In the genomic region with DNA sequence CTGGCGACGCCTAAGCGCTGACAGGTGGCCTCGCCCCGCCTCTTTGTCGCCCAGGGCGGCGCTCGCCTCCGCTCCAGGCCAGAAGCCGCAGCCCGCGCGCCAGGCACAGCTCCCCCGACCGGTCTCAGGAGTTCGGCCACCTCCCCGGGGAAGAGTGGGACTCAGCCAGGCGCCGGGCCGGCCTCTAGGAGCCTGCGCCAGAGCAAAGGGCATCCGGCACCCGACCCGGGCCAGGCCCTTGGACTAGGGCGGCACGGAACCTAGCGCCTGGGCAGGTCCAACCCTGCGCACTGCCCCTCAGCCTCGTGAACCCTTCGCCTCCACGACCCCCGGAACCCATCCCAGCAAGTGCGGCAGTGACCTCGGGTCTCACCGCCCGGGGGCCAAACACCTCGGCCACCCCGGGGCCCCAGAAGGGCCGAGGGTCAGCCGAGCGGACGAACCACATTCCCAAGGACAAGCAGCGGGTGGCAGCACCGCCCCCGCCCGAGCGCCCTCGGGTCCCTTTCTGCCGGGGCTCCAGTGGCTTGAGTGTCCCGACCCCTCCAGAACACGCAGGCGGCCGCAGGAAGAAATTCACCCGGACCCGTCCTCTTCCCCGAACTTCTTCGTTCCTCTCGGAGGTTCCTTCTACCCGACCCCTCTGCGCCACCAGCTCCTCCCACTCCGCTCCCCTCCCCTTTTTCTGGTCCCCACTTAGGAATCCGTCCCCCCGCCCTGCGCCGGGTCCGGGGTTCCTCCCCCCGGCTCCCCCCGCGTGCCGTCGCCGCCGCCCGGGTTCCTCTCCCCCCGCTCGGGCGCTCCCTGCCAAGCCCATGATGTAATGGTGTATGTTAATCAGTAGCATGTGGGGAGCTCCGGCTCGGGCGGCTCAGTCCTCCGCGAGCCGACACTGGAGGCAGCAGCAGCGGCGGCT, we compare ENCODE assay signal across 1 cellular context.
A peak's percentile ranks its signal among the peaks of the same experiment; 100 is the strongest.
TF ChIP-seq lines count a peak whose summit lies in the region.

No MANE protein-coding gene starts in this region.

TF ChIP-seq in HEK293, 187 proteins besides CTCF, POLR2A, EP300 and RAD21 (continued from another document and continues in another):
- peak; percentile 78 for TF ChIP-seq ZBTB11 (tag by site-specific recombination; conservative IDR thresholded peaks at IDR 0.05; ENCODE audit: low read depth)
- no peak; the same call in 1 of the 2 replicates for TF ChIP-seq ZNF24 (tag by site-specific recombination; IDR thresholded peaks at IDR 0.05)
- no peak for TF ChIP-seq ZNF48 (tag by site-specific recombination; IDR thresholded peaks at IDR 0.05)
- no peak for TF ChIP-seq ZNF555 (tag by site-specific recombination; conservative IDR thresholded peaks at IDR 0.05)
- no peak for TF ChIP-seq ZNF214 (tag by site-specific recombination; IDR thresholded peaks at IDR 0.05; ENCODE audit: borderline replicate concordance)
- TF ChIP-seq ATF2 (tag by site-specific recombination; IDR thresholded peaks at IDR 0.05; ENCODE audit: low read depth) = peak; percentile 79
- TF ChIP-seq ZNF510 (tag by site-specific recombination; IDR thresholded peaks at IDR 0.05; ENCODE audit: insufficient replicate concordance) = no peak
- TF ChIP-seq ZBTB7A (tag by site-specific recombination; IDR thresholded peaks at IDR 0.05; ENCODE audit: low read depth) = 0 out of 2 replicates have a peak, but pooled peaks have one; percentile 40
- 0 out of 2 replicates have a peak, but pooled peaks have one; percentile 12 for TF ChIP-seq INSM2 (tag by site-specific recombination; IDR thresholded peaks at IDR 0.05)
- TF ChIP-seq ZNF488 (tag by site-specific recombination; IDR thresholded peaks at IDR 0.05) = no peak
- no peak for TF ChIP-seq ZNF792 (tag by site-specific recombination; IDR thresholded peaks at IDR 0.05)
- TF ChIP-seq, protein P1, sequence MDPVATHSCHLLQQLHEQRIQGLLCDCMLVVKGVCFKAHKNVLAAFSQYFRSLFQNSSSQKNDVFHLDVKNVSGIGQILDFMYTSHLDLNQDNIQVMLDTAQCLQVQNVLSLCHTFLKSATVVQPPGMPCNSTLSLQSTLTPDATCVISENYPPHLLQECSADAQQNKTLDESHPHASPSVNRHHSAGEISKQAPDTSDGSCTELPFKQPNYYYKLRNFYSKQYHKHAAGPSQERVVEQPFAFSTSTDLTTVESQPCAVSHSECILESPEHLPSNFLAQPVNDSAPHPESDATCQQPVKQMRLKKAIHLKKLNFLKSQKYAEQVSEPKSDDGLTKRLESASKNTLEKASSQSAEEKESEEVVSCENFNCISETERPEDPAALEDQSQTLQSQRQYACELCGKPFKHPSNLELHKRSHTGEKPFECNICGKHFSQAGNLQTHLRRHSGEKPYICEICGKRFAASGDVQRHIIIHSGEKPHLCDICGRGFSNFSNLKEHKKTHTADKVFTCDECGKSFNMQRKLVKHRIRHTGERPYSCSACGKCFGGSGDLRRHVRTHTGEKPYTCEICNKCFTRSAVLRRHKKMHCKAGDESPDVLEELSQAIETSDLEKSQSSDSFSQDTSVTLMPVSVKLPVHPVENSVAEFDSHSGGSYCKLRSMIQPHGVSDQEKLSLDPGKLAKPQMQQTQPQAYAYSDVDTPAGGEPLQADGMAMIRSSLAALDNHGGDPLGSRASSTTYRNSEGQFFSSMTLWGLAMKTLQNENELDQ (tag by site-specific recombination; IDR thresholded peaks at IDR 0.05; ENCODE audit: low read depth) = no peak
- no peak for TF ChIP-seq ZNF366 (tag by site-specific recombination; conservative IDR thresholded peaks at IDR 0.05)
- TF ChIP-seq ZNF514 (tag by site-specific recombination; IDR thresholded peaks at IDR 0.05) = no peak
- TF ChIP-seq SP7 (tag by site-specific recombination; IDR thresholded peaks at IDR 0.05) = peak; percentile 54
- 0 out of 2 replicates have a peak, but pooled peaks have one; percentile 39 for TF ChIP-seq ZXDB (tag by site-specific recombination; IDR thresholded peaks at IDR 0.05)
- TF ChIP-seq ZNF580 (tag by site-specific recombination; IDR thresholded peaks at IDR 0.05) = no peak
- TF ChIP-seq REST (tag by site-specific recombination; IDR thresholded peaks at IDR 0.05) = no peak
- TF ChIP-seq MZF1 (tag by site-specific recombination; IDR thresholded peaks at IDR 0.05; ENCODE audit: borderline replicate concordance) = peak; percentile 58; the same call in 1 of the 2 replicates
- peak; percentile 64 for TF ChIP-seq ZNF423 (tag by site-specific recombination; IDR thresholded peaks at IDR 0.05)
- TF ChIP-seq, protein P2, sequence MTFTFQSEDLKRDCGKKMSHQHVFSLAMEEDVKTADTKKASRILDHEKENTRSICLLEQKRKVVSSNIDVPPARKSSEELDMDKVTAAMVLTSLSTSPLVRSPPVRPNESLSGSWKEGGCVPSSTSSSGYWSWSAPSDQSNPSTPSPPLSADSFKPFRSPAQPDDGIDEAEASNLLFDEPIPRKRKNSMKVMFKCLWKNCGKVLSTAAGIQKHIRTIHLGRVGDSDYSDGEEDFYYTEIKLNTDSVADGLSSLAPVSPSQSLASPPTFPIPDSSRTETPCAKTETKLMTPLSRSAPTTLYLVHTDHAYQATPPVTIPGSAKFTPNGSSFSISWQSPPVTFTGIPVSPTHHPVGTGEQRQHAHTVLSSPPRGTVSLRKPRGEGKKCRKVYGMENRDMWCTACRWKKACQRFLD (tag by site-specific recombination; IDR thresholded peaks at IDR 0.05) = no peak
- TF ChIP-seq ZNF112 (tag by site-specific recombination; IDR thresholded peaks at IDR 0.05) = no peak
- no peak for TF ChIP-seq ZNF621 (tag by site-specific recombination; IDR thresholded peaks at IDR 0.05)
- no peak for TF ChIP-seq HOXC10 (CRISPR knock-in tag; IDR thresholded peaks at IDR 0.05)
- TF ChIP-seq ZNF416 (tag by site-specific recombination; IDR thresholded peaks at IDR 0.05) = no peak
- TF ChIP-seq ZNF521 (tag by site-specific recombination; IDR thresholded peaks at IDR 0.05) = no peak
- TF ChIP-seq GLIS2 (tag by site-specific recombination; IDR thresholded peaks at IDR 0.05) = peak; percentile 69
- TF ChIP-seq ZNF133 (tag by site-specific recombination; IDR thresholded peaks at IDR 0.05) = no peak
- no peak for TF ChIP-seq ZNF677 (tag by site-specific recombination; IDR thresholded peaks at IDR 0.05)
- peak; percentile 87 for TF ChIP-seq ZBTB20 (tag by site-specific recombination; IDR thresholded peaks at IDR 0.05)
- peak; percentile 50; the same call in 1 of the 2 replicates for TF ChIP-seq ZBTB6 (tag by site-specific recombination; IDR thresholded peaks at IDR 0.05)
- no peak for TF ChIP-seq ZNF558 (tag by site-specific recombination; IDR thresholded peaks at IDR 0.05)
- TF ChIP-seq ZNF791 (tag by site-specific recombination; IDR thresholded peaks at IDR 0.05) = no peak
- TF ChIP-seq ZNF302 (tag by site-specific recombination; IDR thresholded peaks at IDR 0.05; ENCODE audit: low read depth) = no peak
- no peak; the same call in 1 of the 2 replicates for TF ChIP-seq KLF17 (tag by site-specific recombination; IDR thresholded peaks at IDR 0.05)
- TF ChIP-seq ZNF548 (tag by site-specific recombination; IDR thresholded peaks at IDR 0.05) = no peak
- TF ChIP-seq ZNF654 (tag by site-specific recombination; IDR thresholded peaks at IDR 0.05; ENCODE audit: low read depth) = no peak
- no peak for TF ChIP-seq GLI4 (tag by site-specific recombination; IDR thresholded peaks at IDR 0.05)
- TF ChIP-seq KLF16 (tag by site-specific recombination; IDR thresholded peaks at IDR 0.05) = no peak; the same call in 1 of the 2 replicates
